31 cellular contexts compared by ENCODE assay signal in the genomic region with DNA sequence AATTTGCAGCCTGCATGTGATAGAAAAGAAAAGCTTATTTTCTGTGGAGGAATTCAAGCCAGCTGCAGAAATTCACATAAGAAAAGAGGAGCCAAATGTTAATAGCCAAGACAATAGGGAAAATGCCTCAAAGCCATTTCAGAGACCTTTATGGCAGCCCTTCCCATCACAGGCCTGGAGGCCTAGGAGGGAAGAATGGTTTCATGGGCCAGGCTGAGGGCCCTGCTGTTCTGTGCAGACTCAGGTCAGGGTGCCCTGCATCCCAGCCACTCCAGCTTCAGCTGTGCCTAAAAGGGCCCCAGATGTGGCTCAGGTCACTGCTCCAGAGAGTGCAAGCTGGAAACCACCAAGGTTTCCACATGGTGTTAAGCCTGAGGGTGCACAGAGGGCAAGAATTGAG. TPM values are rescaled to one million over a fixed set of nuclear protein-coding genes. Genes with fewer than 3 reads are reported as not detected.
"Had no signal": no experiment of that assay in that cellular context is flagged by ENCODE, and none has a peak within 500 bp of the region (broad histone marks: within the 10 kb centered on the region; RNA-seq: fewer than 3 reads in every experiment).

No MANE protein-coding gene starts in this region.

- H3K9me3 ChIP-seq: ovary, psoas muscle, suprapubic skin, testis, tibial artery, transverse colon, vagina had no signal

- H3K4me3 ChIP-seq: neural progenitor cell, ovary, psoas muscle, skin epidermis, smooth muscle cell, spleen, suprapubic skin, testis, tibial artery, transverse colon, upper lobe of left lung, vagina had no signal

- DNase-seq: natural killer cell; occipital lobe; ovary; posterior cingulate gyrus; psoas muscle; right cardiac atrium; spleen; stimulated activated CD4-positive, alpha-beta T cell treated with anti-CD3 and anti-CD28 coated beads, Interleukin-12 subunit alpha, Interleukin-12 subunit beta, amount 100 ng/mL, for 4 hours; stimulated activated CD4-positive, alpha-beta T cell treated with anti-CD3 and anti-CD28 coated beads, Interleukin-1b, Interleukin-23, amount 100 ng/mL, for 48 hours; stimulated activated CD4-positive, alpha-beta T cell treated with anti-CD3 and anti-CD28 coated beads, Interleukin-4, amount 100 ng/mL, for 1 hour; stimulated activated CD4-positive, alpha-beta T cell treated with anti-CD3 and anti-CD28 coated beads, Interleukin-4, amount 100 ng/mL, for 4 hours; stimulated activated CD8-positive, alpha-beta memory T cell treated with anti-CD3 and anti-CD28 coated beads, Interleukin-4, amount 100 ng/mL, for 48 hours; stimulated activated naive CD4-positive, alpha-beta T cell; stimulated activated naive CD8-positive, alpha-beta T cell treated with anti-CD3 and anti-CD28 coated beads, Interleukin-15, amount 100 ng/mL, for 72 hours; stimulated activated naive CD8-positive, alpha-beta T cell treated with anti-CD3 and anti-CD28 coated beads, Interleukin-15, Interleukin-2, amounts not matched to agents 100 U/mL and 50 U/mL, for 24 hours; substantia nigra; testis; tibial artery; transverse colon had no signal

- H3K27ac ChIP-seq: neural progenitor cell, ovary, parathyroid adenoma, psoas muscle, skin epidermis, spleen, suprapubic skin, testis, tibial artery, transverse colon, upper lobe of left lung, vagina had no signal

- H3K27me3 Mint-ChIP-seq: stimulated activated naive CD8-positive, alpha-beta T cell treated with anti-CD3 and anti-CD28 coated beads, Interleukin-15, amount 100 ng/mL, for 72 hours had no signal

- H3K4me1 ChIP-seq: neural progenitor cell, parathyroid adenoma, psoas muscle, spleen, suprapubic skin, testis, tibial artery, transverse colon, upper lobe of left lung, vagina had no signal

- ATAC-seq: natural killer cell; psoas muscle; right cardiac atrium; sciatic nerve; stimulated activated memory B cell treated with anti-CD40 and anti-IgM and Interleukin-4, amounts not matched to agents 10 μg/mL and 1 μg/mL and 100 μg/mL, for 72 hours; stimulated activated naive CD8-positive, alpha-beta T cell treated with anti-CD3 and anti-CD28 coated beads, Interleukin-15, amount 100 ng/mL, for 72 hours; stimulated activated naive CD8-positive, alpha-beta T cell treated with anti-CD3 and anti-CD28 coated beads, Interleukin-15, Interleukin-2, amounts not matched to agents 100 U/mL and 50 U/mL, for 24 hours had no signal

- H3K36me3 Mint-ChIP-seq: natural killer cell, neural progenitor cell had no signal

- H3K4me2 ChIP-seq: neural progenitor cell, smooth muscle cell had no signal

- H3K9me3 Mint-ChIP-seq: stimulated activated memory B cell treated with anti-CD40 and anti-IgM and Interleukin-4, amounts not matched to agents 10 μg/mL and 1 μg/mL and 100 μg/mL, for 72 hours had no signal

- H3K9ac ChIP-seq: neural progenitor cell, parathyroid adenoma had no signal

- H3K36me3 ChIP-seq: neural progenitor cell, ovary, suprapubic skin, tibial artery, transverse colon, upper lobe of left lung, vagina had no signal

- H2AFZ ChIP-seq: neural progenitor cell, parathyroid adenoma had no signal

- H3K27ac Mint-ChIP-seq: natural killer cell; nephron; neural progenitor cell; progenitor cell of endocrine pancreas; stimulated activated memory B cell treated with anti-CD40 and anti-IgM and Interleukin-4, amounts not matched to agents 10 μg/mL and 1 μg/mL and 100 μg/mL, for 72 hours; stimulated activated naive CD8-positive, alpha-beta T cell treated with anti-CD3 and anti-CD28 coated beads, Interleukin-15, amount 100 ng/mL, for 72 hours had no signal

- H3K79me2 ChIP-seq: parathyroid adenoma had no signal

- H3K4me3 Mint-ChIP-seq: natural killer cell; nephron; neural progenitor cell; stimulated activated memory B cell treated with anti-CD40 and anti-IgM and Interleukin-4, amounts not matched to agents 10 μg/mL and 1 μg/mL and 100 μg/mL, for 72 hours; stimulated activated naive CD8-positive, alpha-beta T cell treated with anti-CD3 and anti-CD28 coated beads, Interleukin-15, amount 100 ng/mL, for 72 hours had no signal

- H3K4me1 Mint-ChIP-seq: natural killer cell; nephron; stimulated activated naive CD8-positive, alpha-beta T cell treated with anti-CD3 and anti-CD28 coated beads, Interleukin-15, amount 100 ng/mL, for 72 hours had no signal

- FAIRE-seq: urothelium cell line had no signal

- H3K27me3 ChIP-seq: neural progenitor cell, ovary, suprapubic skin, testis, tibial artery, transverse colon, upper lobe of left lung, vagina had no signal

RNA-seq across cellular contexts. Expression of gene CCDC88C, which starts 21.2 kb away (rescaled TPM):
- polyA plus RNA-seq: smooth muscle cell had no signal
